ENCODE assay signal across 9 cellular contexts in genomic region chr2:49035477-49035876, GRCh38.
"Had no signal": no experiment of that assay in that cellular context is flagged by ENCODE, and none has a peak within 500 bp of the region (broad histone marks: within the 10 kb centered on the region; RNA-seq: fewer than 3 reads in every experiment).

No MANE protein-coding gene starts in this region.

- ATAC-seq: activated CD4-positive, alpha-beta T cell treated with anti-CD3 and anti-CD28 coated beads for 36 hours; gastrocnemius medialis; heart left ventricle; left ventricle myocardium superior; right cardiac atrium; WTC11 had no signal

- DNase-seq: activated CD4-positive, alpha-beta T cell treated with anti-CD3 and anti-CD28 coated beads for 36 hours; activated CD4-positive, alpha-beta T cell treated with anti-CD3 and anti-CD28 coated beads, Interleukin-2, amount 50 U/mL, for 48 hours; effector CD4-positive, alpha-beta T cell; gastrocnemius medialis; heart left ventricle; left ventricle myocardium superior; occipital lobe; right cardiac atrium had no signal
